In the genomic region with DNA sequence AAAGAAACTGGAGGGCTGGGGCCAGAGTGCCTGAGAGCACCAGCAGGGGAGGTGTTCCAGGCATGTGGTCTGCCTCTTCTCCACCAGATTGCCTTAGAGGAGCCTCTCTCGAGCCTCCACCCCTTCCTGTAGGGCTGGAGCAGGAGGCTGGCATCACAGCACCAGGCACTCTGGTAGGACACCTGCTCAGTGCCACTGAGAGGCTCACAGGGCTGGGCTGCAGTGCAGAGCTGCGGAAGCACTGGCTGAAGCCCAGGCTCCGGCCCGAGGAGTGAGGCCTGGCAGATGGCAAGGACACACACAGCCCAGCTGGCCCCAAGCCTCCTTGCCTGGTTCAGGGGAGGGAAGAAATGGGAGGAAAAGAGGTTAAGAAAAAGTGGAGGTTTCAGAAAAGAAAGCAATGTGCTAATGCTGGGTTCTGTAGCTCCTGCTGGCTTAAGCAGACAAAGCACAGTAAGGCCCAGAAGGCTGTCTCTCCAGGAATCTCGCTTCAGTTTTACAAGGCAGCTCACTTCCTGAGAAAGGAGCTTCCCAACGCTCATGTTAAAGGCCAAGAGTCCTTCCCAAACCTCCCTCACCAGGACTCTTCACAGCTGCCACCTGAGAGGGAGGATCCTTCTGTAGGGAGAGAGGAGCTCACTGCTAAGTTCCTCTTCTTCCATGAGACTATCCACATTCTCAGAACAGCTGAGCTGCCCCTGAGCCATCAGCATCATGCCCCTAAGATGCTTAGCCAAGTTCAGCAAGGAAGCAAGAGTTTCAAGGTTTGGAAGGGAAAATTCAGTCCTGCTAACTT, we compare ENCODE assay signal across 16 cellular contexts. TPM values are rescaled to one million over a fixed set of nuclear protein-coding genes. Genes with fewer than 3 reads are reported as not detected.
A peak's percentile ranks its signal among the peaks of the same experiment; 100 is the strongest.
DNase-seq lines count a peak whose midpoint lies in the region; ATAC-seq and TF ChIP-seq lines count a peak whose summit lies in the region.
"Had no signal": no experiment of that assay in that cellular context is flagged by ENCODE, and none has a peak within 500 bp of the region (broad histone marks: within the 10 kb centered on the region; RNA-seq: fewer than 3 reads in every experiment).

No MANE protein-coding gene starts in this region.

- H3K14ac ChIP-seq in trophoblast cell (ENCODE audit: low read length), result no peak overlapping the region

- H3K27ac ChIP-seq in trophoblast cell (ENCODE audit: low read depth, low read length) (no peak overlapping the region), right lobe of liver (no peak overlapping the region)
- H3K27ac ChIP-seq: thyroid gland had no signal

- intact Hi-C loops in right lobe of liver (cut with DNase I), result no loop called here

- H3K4ac ChIP-seq in trophoblast cell (ENCODE audit: low read depth, low read length), result no peak overlapping the region

- H3K9me3 ChIP-seq in trophoblast cell (ENCODE audit: insufficient read depth, low read depth, low read length) (no peaks in the 10 kb centered on the region), right lobe of liver (no peaks in the 10 kb centered on the region)
- H3K9me3 ChIP-seq: thyroid gland had no signal

- no peaks in the 10 kb centered on the region for H3K4me1 Mint-ChIP-seq in progenitor cell of endocrine pancreas (ENCODE audit: low read depth)

- no CpG with 5 or more reads among the region's 6 CpGs for WGBS in trophoblast cell (ENCODE audit: extremely low coverage, insufficient coverage, insufficient read length)
- no CpG with 5 or more reads among the region's 6 CpGs for WGBS in right lobe of liver (ENCODE audit: insufficient coverage, low coverage, low lambda C conversion rate, missing lambda C conversion rate)

- H3K4me1 ChIP-seq in trophoblast cell (ENCODE audit: control insufficient read depth in 1 of 2, insufficient read depth in 2 of 2, low read length in 2 of 2) (no peaks in the 10 kb centered on the region), right lobe of liver (no peaks in the 10 kb centered on the region)
- H3K4me1 ChIP-seq: thyroid gland had no signal

- peak; percentile 98 for DNase-seq in G401 (ENCODE audit: low spot score)
- peak; percentile 12 for DNase-seq in NB4 (ENCODE audit: low read depth)
- peak; percentile 63 for DNase-seq in SHP77 treated with DMSO at 0.1 percent for 48 hours (lab: John Stamatoyannopoulos, UW)
- no peak for DNase-seq in trophoblast cell
- no peak for DNase-seq in NCI-H82 treated with DMSO at 0.1 percent for 48 hours (lab: John Stamatoyannopoulos, UW; ENCODE audit: unreplicated experiment)
- no peak for DNase-seq in progenitor cell of endocrine pancreas (ENCODE audit: low spot score, unreplicated experiment)
- no peak for DNase-seq in right lobe of liver
- DNase-seq: activated CD4-positive, CD25-positive, alpha-beta regulatory T cell treated with anti-CD3 and anti-CD28 coated beads, Interleukin-2, amount 50 U/mL, for 72 hours; activated naive CD4-positive, alpha-beta T cell; islet precursor cell; mesenchymal stem cell; stimulated activated CD4-positive, alpha-beta T cell treated with anti-CD3 and anti-CD28 coated beads, Interleukin-4, amount 100 ng/mL, for 24 hours; thyroid gland had no signal

- ATAC-seq in right lobe of liver, result no peak
- ATAC-seq: HepG2, sciatic nerve had no signal

- H2BK120ac ChIP-seq in trophoblast cell (ENCODE audit: insufficient read depth, low read length, poor library complexity), result no peak overlapping the region

- no peaks in the 10 kb centered on the region for H3K9me3 Mint-ChIP-seq in progenitor cell of endocrine pancreas (ENCODE audit: low read depth)
- H3K9me3 Mint-ChIP-seq: T-helper 1 cell treated with Interleukin-12 subunit alpha and Interleukin-12 subunit beta and Interleukin-4 antibody, amounts not matched to agents 30 μg/mL and 1 μg/mL, for 36 hours had no signal

- H3K27ac Mint-ChIP-seq in progenitor cell of endocrine pancreas, result no peak overlapping the region
- H3K27ac Mint-ChIP-seq: T-helper 1 cell treated with Interleukin-12 subunit alpha and Interleukin-12 subunit beta and Interleukin-4 antibody, amounts not matched to agents 30 μg/mL and 1 μg/mL, for 36 hours had no signal

- H3K23ac ChIP-seq in trophoblast cell (ENCODE audit: low read length), result no peak overlapping the region

- no peak overlapping the region for H2BK5ac ChIP-seq in trophoblast cell (ENCODE audit: low read depth, low read length, poor library complexity)

- no peak overlapping the region for H4K8ac ChIP-seq in trophoblast cell (ENCODE audit: low read depth, low read length)

- H3K79me1 ChIP-seq in trophoblast cell (ENCODE audit: low read length), result no peaks in the 10 kb centered on the region

- H3K4me3 ChIP-seq in NB4 (ENCODE audit: low read depth, low read length) (no peak overlapping the region), trophoblast cell (ENCODE audit: low read depth, low read length) (no peak overlapping the region), right lobe of liver (no peak overlapping the region)
- H3K4me3 ChIP-seq: thyroid gland had no signal

- H3K4me3 Mint-ChIP-seq in progenitor cell of endocrine pancreas (ENCODE audit: low read depth), result no peak overlapping the region
- H3K4me3 Mint-ChIP-seq: T-helper 1 cell treated with Interleukin-12 subunit alpha and Interleukin-12 subunit beta and Interleukin-4 antibody, amounts not matched to agents 30 μg/mL and 1 μg/mL, for 36 hours had no signal

- no peak overlapping the region for H2BK12ac ChIP-seq in trophoblast cell (ENCODE audit: low read length)

- no peaks in the 10 kb centered on the region for H3K36me3 Mint-ChIP-seq in progenitor cell of endocrine pancreas (ENCODE audit: insufficient read depth)

- H3K27me3 ChIP-seq in trophoblast cell (ENCODE audit: insufficient read depth, low read length), result no peaks in the 10 kb centered on the region
- H3K27me3 ChIP-seq in right lobe of liver, result no peaks in the 10 kb centered on the region

- peak overlapping the region; percentile 36 for H3K9ac ChIP-seq in trophoblast cell (ENCODE audit: low read length)

- H3K79me2 ChIP-seq in trophoblast cell (ENCODE audit: control insufficient read depth, insufficient read depth, low read length, poor library complexity), result no peaks in the 10 kb centered on the region

- peaks cover 32% of the 10 kb centered on the region for H3K27me3 Mint-ChIP-seq in progenitor cell of endocrine pancreas

- H4K91ac ChIP-seq in trophoblast cell (ENCODE audit: low read depth, low read length), result no peak overlapping the region

- no peak overlapping the region for H2AK5ac ChIP-seq in trophoblast cell (ENCODE audit: low read length)

- TF ChIP-seq CTCF in NB4 (IDR thresholded peaks at IDR 0.05; ENCODE audit: low read depth, low read length), result no peak
- no peak for TF ChIP-seq CTCF in progenitor cell of endocrine pancreas (IDR thresholded peaks at IDR 0.05; ENCODE audit: unreplicated experiment)
- no peak for TF ChIP-seq CTCF in right lobe of liver (IDR thresholded peaks at IDR 0.05)

- no peak overlapping the region for H2AFZ ChIP-seq in trophoblast cell (ENCODE audit: insufficient read depth, low read length, poor library complexity)

- TF ChIP-seq POLR2A in NB4 (IDR thresholded peaks at IDR 0.05; ENCODE audit: extremely low read depth, insufficient read length) (no peak), right lobe of liver (IDR thresholded peaks at IDR 0.05) (no peak)

- no peak overlapping the region for H3K4me2 ChIP-seq in trophoblast cell (ENCODE audit: low read length)

- no peaks in the 10 kb centered on the region for H3K36me3 ChIP-seq in trophoblast cell (ENCODE audit: control insufficient read depth in 1 of 2, insufficient read depth in 2 of 2, low read length in 2 of 2)
- no peaks in the 10 kb centered on the region for H3K36me3 ChIP-seq in right lobe of liver
- H3K36me3 ChIP-seq: thyroid gland had no signal

- H3K18ac ChIP-seq in trophoblast cell (ENCODE audit: low read length), result no peak overlapping the region

- in situ Hi-C loops in G401 (cut with HindIII; ENCODE audit: low sequenced_read_pairs), result no loop called here

- H4K12ac ChIP-seq in trophoblast cell (ENCODE audit: low read depth, low read length), result no peak overlapping the region

RNA-seq across cellular contexts. Expression of a gene that starts 23.8 kb away (rescaled TPM):
- total RNA-seq in G401 (2014; rRNA removed; shearing (Covaris generic)), result not detected in 2 replicates
- 0.03 and 0.04 TPM in 2 replicates for polyA plus RNA-seq in trophoblast cell (2013)
- total RNA-seq in progenitor cell of endocrine pancreas (1.1 and 1.7 TPM in 2 replicates), right lobe of liver (1 to 10 TPM in 1 of 6 experiments, under 1 TPM in 5; 0.12 to 2.4 (median 0.72) TPM)

RNA-seq across cellular contexts. Expression of a gene that starts 58.3 kb away (rescaled TPM):
- total RNA-seq in G401 (2014; rRNA removed; shearing (Covaris generic)), result 51.0 and 64.1 TPM in 2 replicates
- 58.2 and 62.6 TPM in 2 replicates for polyA plus RNA-seq in trophoblast cell (2013)
- total RNA-seq in progenitor cell of endocrine pancreas, result 37.2 and 43.6 TPM in 2 replicates
- total RNA-seq in right lobe of liver, result 10 to 100 TPM; 28.2 to 55.2 (median 37.1) TPM

Comparison
In these comparisons a context has a peak if more than half of its experiments do, and no peak if none do; other contexts are left out.
1. DNase-seq: peak in G401 (single experiment), NB4 (single experiment) and SHP77 treated with DMSO at 0.1 percent for 48 hours (single experiment); none in trophoblast cell (0 of 2), NCI-H82 treated with DMSO at 0.1 percent for 48 hours (single experiment), progenitor cell of endocrine pancreas (single experiment) and right lobe of liver (0 of 3).